In genomic region chr9:93574091-93574899, GRCh38 we compare ENCODE assay signal across 14 cellular contexts. TPM values are rescaled to one million over a fixed set of nuclear protein-coding genes. Genes with fewer than 3 reads are reported as not detected.
DNase-seq lines count a peak whose midpoint lies in the region; ATAC-seq, FAIRE-seq and TF ChIP-seq lines count a peak whose summit lies in the region.
"Had no signal": no experiment of that assay in that cellular context is flagged by ENCODE, and none has a peak within 500 bp of the region (broad histone marks: within the 10 kb centered on the region; RNA-seq: fewer than 3 reads in every experiment).

No MANE protein-coding gene starts in this region.

- ATAC-seq in HepG2 (no peak), right lobe of liver (no peak), naive B cell (ENCODE audit: low read depth in 2 of 2) (no peak), upper lobe of right lung (no peak)
- no peak for ATAC-seq in activated CD8-positive, alpha-beta memory T cell treated with anti-CD3 and anti-CD28 coated beads, Interleukin-2, amount 10 ng/mL, durations not matched to agents 7 days and 5 days

- H3K9me3 Mint-ChIP-seq in activated CD8-positive, alpha-beta memory T cell treated with anti-CD3 and anti-CD28 coated beads, Interleukin-2, amount 10 ng/mL, durations not matched to agents 7 days and 5 days (ENCODE audit: low read depth): peaks cover 4% of the 10 kb centered on the region
- peaks cover 0 to 3% (median 0%) of the 10 kb centered on the region in 7 donors for H3K9me3 Mint-ChIP-seq in naive B cell

- H3K4me1 ChIP-seq in HepG2 (ENCODE audit: insufficient read depth, low read length) (peaks cover 27% of the 10 kb centered on the region), right lobe of liver (peaks cover 0 to 14% (median 6%) of the 10 kb centered on the region in 4 donors), upper lobe of right lung (peaks cover 27% of the 10 kb centered on the region)

- no peak for FAIRE-seq in HepG2 (lab: Jason Lieb, UNC)
- FAIRE-seq: keratinocyte had no signal

- H3K9me3 ChIP-seq in HepG2 (ENCODE audit: low read length) (peaks cover 11% of the 10 kb centered on the region; the same call in 1 of the 2 replicates), right lobe of liver (no peaks in the 10 kb centered on the region), upper lobe of right lung (no peaks in the 10 kb centered on the region)
- H3K9me3 ChIP-seq: Peyer's patch had no signal

- H3K4me3 ChIP-seq in HepG2 (replicated peaks in 1 of 3; ENCODE audit: insufficient read depth in 1 of 3, low read depth in 2 of 3, low read length in 3 of 3): no peak overlapping the region
- no peak overlapping the region for H3K4me3 ChIP-seq in right lobe of liver
- H3K4me3 ChIP-seq in upper lobe of right lung: peak overlapping the region; percentile 81

- peak overlapping the region; percentile 20 for H3K4me3 Mint-ChIP-seq in activated CD8-positive, alpha-beta memory T cell treated with anti-CD3 and anti-CD28 coated beads, Interleukin-2, amount 10 ng/mL, durations not matched to agents 7 days and 5 days
- peak overlapping the region in 7 of 8 donors; percentile 31 to 98 (median 85) for H3K4me3 Mint-ChIP-seq in naive B cell

- H3K36me3 ChIP-seq in HepG2 (replicated peaks in 1 of 2; ENCODE audit: control insufficient read depth in 1 of 2, insufficient read depth in 2 of 2, low read length in 2 of 2) (no peaks in the 10 kb centered on the region), right lobe of liver (no peaks in the 10 kb centered on the region), upper lobe of right lung (no peaks in the 10 kb centered on the region)
- H3K36me3 ChIP-seq: Peyer's patch had no signal

- H3K27me3 ChIP-seq in HepG2 (ENCODE audit: control insufficient read depth in 1 of 2, insufficient read depth in 2 of 2, low read length in 2 of 2): no peaks in the 10 kb centered on the region; a peak in 1 of 5 replicates
- no peaks in the 10 kb centered on the region for H3K27me3 ChIP-seq in right lobe of liver
- no peaks in the 10 kb centered on the region for H3K27me3 ChIP-seq in upper lobe of right lung
- H3K27me3 ChIP-seq: Peyer's patch had no signal

- peaks cover 14% of the 10 kb centered on the region for H3K79me2 ChIP-seq in HepG2 (ENCODE audit: insufficient read depth, low read length)

- no peaks in the 10 kb centered on the region for H3K27me3 Mint-ChIP-seq in activated CD8-positive, alpha-beta memory T cell treated with anti-CD3 and anti-CD28 coated beads, Interleukin-2, amount 10 ng/mL, durations not matched to agents 7 days and 5 days
- no peaks in the 10 kb centered on the region for H3K27me3 Mint-ChIP-seq in naive B cell

- BruUV-seq in HepG2 (replicated peaks; lab: Mats Ljungman, UMichigan): TSS peak; percentile 48

- no peak overlapping the region for H3K9ac ChIP-seq in HepG2 (ENCODE audit: insufficient read depth, low read depth, low read length)

- H3K27ac Mint-ChIP-seq in activated CD8-positive, alpha-beta memory T cell treated with anti-CD3 and anti-CD28 coated beads, Interleukin-2, amount 10 ng/mL, durations not matched to agents 7 days and 5 days: no peak overlapping the region
- H3K27ac Mint-ChIP-seq in naive B cell: peak overlapping the region in 3 of 6 donors; percentile 47 to 84 (median 70)

- TF ChIP-seq POLR2A in HepG2 (IDR thresholded peaks at IDR 0.05; ENCODE audit: insufficient read depth in 1 of 2, low read depth in 2 of 2, low read length in 2 of 2) (no peak), right lobe of liver (IDR thresholded peaks at IDR 0.05) (no peak)

- DNase-seq in HepG2 (ENCODE audit: low spot score) (no peak), right lobe of liver (no peak), naive B cell (no peak), upper lobe of right lung (no peak), NCI-H2171 (lab: John Stamatoyannopoulos, UW) (no peak), medulla oblongata (ENCODE audit: extremely low spot score) (no peak), NCI-H748 treated with DMSO at 0.1 percent for 48 hours (lab: John Stamatoyannopoulos, UW) (no peak)
- peak; percentile 37 for DNase-seq in activated CD8-positive, alpha-beta memory T cell treated with anti-CD3 and anti-CD28 coated beads, Interleukin-2, amount 10 ng/mL, durations not matched to agents 7 days and 5 days
- DNase-seq: activated naive CD4-positive, alpha-beta T cell; MM.1S; NCI-H345; stimulated activated CD4-positive, alpha-beta T cell treated with anti-CD3 and anti-CD28 coated beads, Interleukin-15, amount 100 ng/mL, for 24 hours had no signal

- no peak for TF ChIP-seq CTCF in HepG2 (CRISPR knock-in tag; IDR thresholded peaks at IDR 0.05)
- no peak for TF ChIP-seq CTCF in right lobe of liver (IDR thresholded peaks at IDR 0.05)
- no peak for TF ChIP-seq CTCF in upper lobe of right lung (IDR thresholded peaks at IDR 0.05)

- peaks cover 20% of the 10 kb centered on the region for H3K4me1 Mint-ChIP-seq in activated CD8-positive, alpha-beta memory T cell treated with anti-CD3 and anti-CD28 coated beads, Interleukin-2, amount 10 ng/mL, durations not matched to agents 7 days and 5 days
- H3K4me1 Mint-ChIP-seq in naive B cell: peaks cover 31 to 40% (median 33%) of the 10 kb centered on the region in 3 donors

- CTCF ChIA-PET in HepG2 (lab: Yijun Ruan, JAX; ENCODE audit: low intra/inter-chr PET ratio, low total read pairs): no interaction called here
- CTCF ChIA-PET in activated CD8-positive, alpha-beta memory T cell treated with anti-CD3 and anti-CD28 coated beads, Interleukin-2, amount 10 ng/mL, durations not matched to agents 7 days and 5 days (lab: Charles Lee): no interaction called here

- H4K20me1 ChIP-seq in HepG2 (ENCODE audit: insufficient read depth, low read length): 0 out of 2 replicates have a peak, but pooled peaks cover under 1% of the 10 kb centered on the region

- TF ChIP-seq EP300 in HepG2 (IDR thresholded peaks at IDR 0.05; ENCODE audit: low read depth in 2 of 2, low read length in 2 of 2) (no peak), HepG2 (CRISPR knock-in tag; IDR thresholded peaks at IDR 0.05; ENCODE audit: borderline replicate concordance) (no peak)

- peaks cover 11% of the 10 kb centered on the region for H3K36me3 Mint-ChIP-seq in activated CD8-positive, alpha-beta memory T cell treated with anti-CD3 and anti-CD28 coated beads, Interleukin-2, amount 10 ng/mL, durations not matched to agents 7 days and 5 days
- no peaks in the 10 kb centered on the region for H3K36me3 Mint-ChIP-seq in naive B cell

- WGBS in HepG2 (ENCODE audit: low lambda C conversion rate): 98% methylated on average over 9 of the region's 9 CpGs
- WGBS in right lobe of liver (ENCODE audit: insufficient coverage, low coverage, low lambda C conversion rate, missing lambda C conversion rate): 95% methylated on average over 3 of the region's 9 CpGs

- no peak overlapping the region for H3K27ac ChIP-seq in HepG2 (ENCODE audit: extremely low read length, insufficient read depth, low read length)
- H3K27ac ChIP-seq in right lobe of liver: no peak overlapping the region
- H3K27ac ChIP-seq in upper lobe of right lung: no peak overlapping the region

- H2AFZ ChIP-seq in HepG2 (ENCODE audit: low read length): no peak overlapping the region

- in situ Hi-C loops in HepG2 (cut with HindIII; ENCODE audit: extremely low pct_ligation_motif_present, low pct_unique_long_range_greater_than_20kb): no loop called here

- POLR2A ChIA-PET in HepG2 (lab: Yijun Ruan, JAX): interaction anchor here (1.7 kb wide), 1 partner anchor 15 kb away, joined by 5 read pairs; no protein-coding TSS in a partner anchor

- no peak for TF ChIP-seq RAD21 in HepG2 (CRISPR knock-in tag; IDR thresholded peaks at IDR 0.05)

- intact Hi-C loops in HepG2 (cut with micrococcal nuclease; ENCODE audit: unreplicated experiment) (no loop called here), right lobe of liver (cut with DNase I) (no loop called here), upper lobe of right lung (cut with DNase I) (no loop called here)

- H3K4me2 ChIP-seq in HepG2 (ENCODE audit: low read depth, low read length): no peak overlapping the region

TF ChIP-seq in HepG2, 621 proteins besides CTCF, POLR2A, EP300 and RAD21:
- TF ChIP-seq ZNF629 (CRISPR knock-in tag; conservative IDR thresholded peaks at IDR 0.05) (peak; percentile 75), FOXO1 (CRISPR knock-in tag; IDR thresholded peaks at IDR 0.05) (no peak), ERF (CRISPR knock-in tag; IDR thresholded peaks at IDR 0.05) (no peak)

RNA-seq across cellular contexts. Expression of gene PHF2, which starts 2.1 kb away (rescaled TPM):
- total RNA-seq in HepG2 (2016; rRNA removed; fragmentation: Illumina TruSeq; extraction: Trizol) (9.1 and 9.3 TPM in 2 replicates), right lobe of liver (1 to 10 TPM; 6.3 to 8.5 (median 6.8) TPM), upper lobe of right lung (37.0 TPM)
- total RNA-seq in HepG2 (2016; cell fraction: cytosol; rRNA removed; fragmentation: Illumina TruSeq; extraction: Trizol; ENCODE audit: low read depth): 0.81 and 1.1 TPM in 2 replicates
- 7.2 and 9.5 TPM in 2 replicates for total RNA-seq in HepG2 (2016; cell fraction: insoluble cytoplasmic fraction; rRNA removed; fragmentation: Illumina TruSeq; extraction: Trizol)
- total RNA-seq in HepG2 (2016; cell fraction: membrane; rRNA removed; fragmentation: Illumina TruSeq; extraction: Trizol): 4.9 and 5.3 TPM in 2 replicates
- 8.3 and 9.2 TPM in 2 replicates for total RNA-seq in HepG2 (2016; cell fraction: nucleus; rRNA removed; fragmentation: Illumina TruSeq; extraction: Trizol)
- polyA plus RNA-seq in HepG2 (2011; rRNA removed) (6.6 and 7.0 TPM in 2 replicates), naive B cell (ENCODE audit: low read depth in 6 of 6) (1 to 10 TPM in 3 of 6 donors, under 1 TPM in 3; 0.04 to 1.7 (median 1.1) TPM)
- polyA plus RNA-seq in HepG2 (2011; cell fraction: cytosol; rRNA removed): 4.2 and 4.7 TPM in 2 replicates
- 10.7 and 12.3 TPM in 2 replicates for polyA plus RNA-seq in HepG2 (2011; cell fraction: nucleus; rRNA removed)
- 6.9 and 7.1 TPM in 2 replicates for polyA plus RNA-seq in HepG2 (2012)
- polyA plus RNA-seq in HepG2 (2016; cell fraction: cytosol; fragmentation: Illumina TruSeq; extraction: Trizol; ENCODE audit: low read depth): 0.63 TPM in 2 replicates
- 9.5 and 12.0 TPM in 2 replicates for polyA plus RNA-seq in HepG2 (2016; cell fraction: insoluble cytoplasmic fraction; fragmentation: Illumina TruSeq; extraction: Trizol; ENCODE audit: low read depth)
- polyA plus RNA-seq in HepG2 (2016; cell fraction: membrane; fragmentation: Illumina TruSeq; extraction: Trizol; ENCODE audit: low read depth): 3.9 and 4.0 TPM in 2 replicates
- 23.0 and 24.9 TPM in 2 replicates for polyA plus RNA-seq in HepG2 (2016; cell fraction: nucleus; fragmentation: Illumina TruSeq; extraction: Trizol; ENCODE audit: insufficient read depth, low read depth)
- 4.6 and 6.3 TPM in 2 replicates for polyA minus RNA-seq in HepG2 (2011; rRNA and poly(A)+ RNA removed; ENCODE audit: low replicate concordance)
- 4.8 and 5.0 TPM in 2 replicates for polyA minus RNA-seq in HepG2 (2011; cell fraction: cytosol; rRNA and poly(A)+ RNA removed)
- 4.2 and 5.1 TPM in 2 replicates for polyA minus RNA-seq in HepG2 (2011; cell fraction: nucleus; rRNA and poly(A)+ RNA removed)
- 10 to 100 TPM; 25.1 to 26.3 TPM for total RNA-seq in activated CD8-positive, alpha-beta memory T cell treated with anti-CD3 and anti-CD28 coated beads, Interleukin-2, amount 10 ng/mL, durations not matched to agents 7 days and 5 days
